In genomic region chr10:92567952-92568600, GRCh38 we compare ENCODE assay signal across 9 cellular contexts. TPM values are rescaled to one million over a fixed set of nuclear protein-coding genes. Genes with fewer than 3 reads are reported as not detected.
DNase-seq lines count a peak whose midpoint lies in the region; ATAC-seq and TF ChIP-seq lines count a peak whose summit lies in the region.
"Had no signal": no experiment of that assay in that cellular context is flagged by ENCODE, and none has a peak within 500 bp of the region (broad histone marks: within the 10 kb centered on the region; RNA-seq: fewer than 3 reads in every experiment).

No MANE protein-coding gene starts in this region.

- no peaks in the 10 kb centered on the region; the same call in 1 of the 2 replicates for H4K20me1 ChIP-seq in OCI-LY7 (ENCODE audit: insufficient read depth, low read length)

- intact Hi-C loops in OCI-LY7 (cut with micrococcal nuclease; ENCODE audit: unreplicated experiment) = no loop called here

- TF ChIP-seq CTCF in WTC11 (IDR thresholded peaks at IDR 0.05) (no peak), OCI-LY7 (conservative IDR thresholded peaks at IDR 0.05; ENCODE audit: low read length) (no peak)

- H2AK5ac ChIP-seq in mesenchymal stem cell (ENCODE audit: low read length, severe bottlenecking) = no peak overlapping the region

- H3K36me3 Mint-ChIP-seq in WTC11 = peaks cover 17% of the 10 kb centered on the region
- H3K36me3 Mint-ChIP-seq in effector memory CD8-positive, alpha-beta T cell (ENCODE audit: insufficient read depth) = peaks cover 24% of the 10 kb centered on the region

- peaks cover 27% of the 10 kb centered on the region for H3K79me1 ChIP-seq in mesenchymal stem cell (replicated peaks; ENCODE audit: low read length, poor library complexity, severe bottlenecking)

- H3K14ac ChIP-seq in mesenchymal stem cell (ENCODE audit: low read length in 2 of 2) = no peak overlapping the region

- H3K79me2 ChIP-seq in OCI-LY7 (ENCODE audit: insufficient read depth, low read depth, low read length) = peaks cover 25% of the 10 kb centered on the region; the same call in 1 of the 2 replicates

- peaks cover 7% of the 10 kb centered on the region for H3K4me1 ChIP-seq in mesenchymal stem cell (ENCODE audit: control insufficient read depth, insufficient read depth, low read depth, low read length)
- peaks cover 19% of the 10 kb centered on the region for H3K4me1 ChIP-seq in OCI-LY7 (ENCODE audit: insufficient read depth, low read length, poor library complexity, severe bottlenecking)

- BruUV-seq in OCI-LY7 (replicated peaks; lab: Mats Ljungman, UMichigan) = no TSS peak

- no peak overlapping the region for H4K8ac ChIP-seq in mesenchymal stem cell (ENCODE audit: low read length)

- ATAC-seq in GM18867 (IDR thresholded peaks at IDR 0.05; ENCODE audit: unreplicated experiment) (peak; percentile 59), HG02678 (IDR thresholded peaks at IDR 0.05; ENCODE audit: unreplicated experiment) (peak; percentile 70), WTC11 (peak; percentile 47; the same call in 1 of the 2 replicates), HG03097 (IDR thresholded peaks at IDR 0.05; ENCODE audit: low FRiP score, unreplicated experiment) (no peak)
- no peak for ATAC-seq in effector memory CD8-positive, alpha-beta T cell (replicated peaks)

- DNase-seq in WTC11 (ENCODE audit: low spot score) (no peak), mesenchymal stem cell (peak; percentile 33), OCI-LY7 (ENCODE audit: low spot score) (no peak)
- DNase-seq in activated CD4-positive, alpha-beta T cell treated with anti-CD3 and anti-CD28 coated beads for 1 hour = no peak
- no peak for DNase-seq in effector memory CD8-positive, alpha-beta T cell
- DNase-seq: NCI-H524 had no signal

- POLR2A ChIA-PET in WTC11 (lab: Charles Lee) (no interaction called here), OCI-LY7 (lab: Charles Lee) (interaction anchor here (1.4 kb wide), 1 partner anchor 23 kb away, joined by 7 read pairs; no protein-coding TSS in a partner anchor)

- CTCF ChIA-PET in WTC11 (lab: Charles Lee) (interaction anchor here (1.5 kb wide), 1 partner anchor 51 kb away, joined by 4 read pairs; no protein-coding TSS in a partner anchor), OCI-LY7 (lab: Charles Lee; ENCODE audit: unreplicated experiment) (no interaction called here)

- peaks cover 0 to 10% of the 10 kb centered on the region in 2 experiments for H3K36me3 ChIP-seq in mesenchymal stem cell (ENCODE audit: control insufficient read depth in 1 of 2, insufficient read depth in 2 of 2, low read depth in 1 of 2, low read length in 2 of 2)
- peaks cover 21% of the 10 kb centered on the region for H3K36me3 ChIP-seq in OCI-LY7 (ENCODE audit: insufficient read depth, low read length)

- H3K23ac ChIP-seq in mesenchymal stem cell (ENCODE audit: low read length in 2 of 2) = no peak overlapping the region

- peak overlapping the region; percentile 57; the same call in 1 of the 2 replicates for H3K27ac Mint-ChIP-seq in WTC11
- H3K27ac Mint-ChIP-seq in effector memory CD8-positive, alpha-beta T cell = peak overlapping the region in 1 of 2 donors; percentile 2

- H2BK12ac ChIP-seq in mesenchymal stem cell (ENCODE audit: low read length in 2 of 2) = no peak overlapping the region

- no peak overlapping the region for H3K4ac ChIP-seq in mesenchymal stem cell (ENCODE audit: low read depth in 1 of 2, low read length in 2 of 2)

- H3K4me1 Mint-ChIP-seq in WTC11 = peaks cover 26% of the 10 kb centered on the region
- peaks cover 30 to 43% of the 10 kb centered on the region in 2 donors for H3K4me1 Mint-ChIP-seq in effector memory CD8-positive, alpha-beta T cell (ENCODE audit: low read depth in 2 of 2)

- H2BK120ac ChIP-seq in mesenchymal stem cell (ENCODE audit: low read depth, low read length) = no peak overlapping the region

- no peak overlapping the region for H3K18ac ChIP-seq in mesenchymal stem cell (ENCODE audit: low read depth in 1 of 2, low read length in 2 of 2)

- H3K9me3 ChIP-seq in mesenchymal stem cell (ENCODE audit: control insufficient read depth, low read length) (no peaks in the 10 kb centered on the region), OCI-LY7 (ENCODE audit: low read length) (no peaks in the 10 kb centered on the region)

- no peaks in the 10 kb centered on the region for H3K27me3 ChIP-seq in mesenchymal stem cell (ENCODE audit: control insufficient read depth in 1 of 2, insufficient read depth in 1 of 2, low read length in 2 of 2)

- no peak overlapping the region for H4K91ac ChIP-seq in mesenchymal stem cell (ENCODE audit: low read length)

- no peak overlapping the region for H3K4me3 Mint-ChIP-seq in WTC11
- H3K4me3 Mint-ChIP-seq in effector memory CD8-positive, alpha-beta T cell = no peak overlapping the region

- H3K9ac ChIP-seq in mesenchymal stem cell (ENCODE audit: low read length) = no peak overlapping the region

- H3K4me2 ChIP-seq in mesenchymal stem cell (ENCODE audit: low read length, poor library complexity, severe bottlenecking) (no peak overlapping the region), OCI-LY7 (ENCODE audit: low read length) (no peak overlapping the region)

- 93% methylated on average over 4 of the region's 4 CpGs for WGBS in mesenchymal stem cell

- H3K9me2 ChIP-seq in OCI-LY7 (ENCODE audit: insufficient read depth, low read length) = no peaks in the 10 kb centered on the region

- H2AFZ ChIP-seq in mesenchymal stem cell (ENCODE audit: low read depth, low read length) = no peak overlapping the region
- no peak overlapping the region for H2AFZ ChIP-seq in OCI-LY7 (ENCODE audit: low read length)

- H3K9me3 Mint-ChIP-seq in WTC11 = peaks cover 3% of the 10 kb centered on the region; the same call in 1 of the 2 replicates
- no peaks in the 10 kb centered on the region for H3K9me3 Mint-ChIP-seq in effector memory CD8-positive, alpha-beta T cell

- H3K27ac ChIP-seq in mesenchymal stem cell (ENCODE audit: low read length, poor library complexity, severe bottlenecking) (no peak overlapping the region), OCI-LY7 (ENCODE audit: low read depth, low read length, poor library complexity, severe bottlenecking) (no peak overlapping the region)

- H3K27me3 Mint-ChIP-seq in WTC11 (ENCODE audit: low read depth) = no peaks in the 10 kb centered on the region
- H3K27me3 Mint-ChIP-seq in effector memory CD8-positive, alpha-beta T cell = no peaks in the 10 kb centered on the region

- no peak overlapping the region for H2BK5ac ChIP-seq in mesenchymal stem cell (ENCODE audit: low read depth, low read length, poor library complexity, severe bottlenecking)

- no peak overlapping the region for H2BK15ac ChIP-seq in mesenchymal stem cell (ENCODE audit: low read depth, poor library complexity, severe bottlenecking)

- H3K4me3 ChIP-seq in mesenchymal stem cell (ENCODE audit: insufficient read depth in 1 of 2, low read depth in 1 of 2, low read length in 2 of 2) (no peak overlapping the region), OCI-LY7 (ENCODE audit: low read depth, low read length, poor library complexity, severe bottlenecking) (no peak overlapping the region)

TF ChIP-seq in WTC11, 78 proteins besides CTCF, POLR2A, EP300 and RAD21 (continues in another document):
- TF ChIP-seq ZMAT4 (CRISPR knock-in tag; IDR thresholded peaks at IDR 0.05) (no peak), SMAD3 (CRISPR knock-in tag; IDR thresholded peaks at IDR 0.05; ENCODE audit: borderline replicate concordance) (no peak), ATF2 (CRISPR knock-in tag; IDR thresholded peaks at IDR 0.05; ENCODE audit: borderline replicate concordance, low read depth) (no peak), CBFB (CRISPR knock-in tag; IDR thresholded peaks at IDR 0.05; ENCODE audit: low read depth) (no peak), KAT7 (CRISPR knock-in tag; IDR thresholded peaks at IDR 0.05; ENCODE audit: borderline replicate concordance) (no peak), ZNF671 (CRISPR knock-in tag; IDR thresholded peaks at IDR 0.05) (no peak), ZNF138 (CRISPR knock-in tag; conservative IDR thresholded peaks at IDR 0.05) (no peak), GTF2I (CRISPR knock-in tag; conservative IDR thresholded peaks at IDR 0.05) (no peak)

RNA-seq across cellular contexts. Expression of gene IDE, which starts 5.8 kb away (rescaled TPM):
- total RNA-seq in WTC11 (2021) (44.0 to 50.5 TPM (median 45.2 TPM) in 3 replicates), OCI-LY7 (2022) (38.7 and 42.4 TPM in 2 replicates)
- polyA plus RNA-seq in mesenchymal stem cell (2013, experiment 1 of 2) = 18.5 TPM
- 18.4 TPM for polyA plus RNA-seq in mesenchymal stem cell (2013, experiment 2 of 2)
- 14.2 and 14.3 TPM in 2 replicates for total RNA-seq in OCI-LY7 (2014; rRNA removed; shearing (Covaris generic))

RNA-seq across cellular contexts. Expression of gene KIF11, which starts 24.9 kb away (rescaled TPM):
- 46.0 to 55.7 TPM (median 47.5 TPM) in 3 replicates for total RNA-seq in WTC11 (2021)
- polyA plus RNA-seq in mesenchymal stem cell (2013, experiment 1 of 2) = 4.4 TPM
- 4.7 TPM for polyA plus RNA-seq in mesenchymal stem cell (2013, experiment 2 of 2)
- total RNA-seq in OCI-LY7 (2014; rRNA removed; shearing (Covaris generic)) = 71.8 and 72.7 TPM in 2 replicates
- 103 and 113 TPM in 2 replicates for total RNA-seq in OCI-LY7 (2022)

Comparison
In these comparisons a context has a peak if more than half of its experiments do, and no peak if none do; other contexts are left out.
1. ATAC-seq: peak in GM18867 (single experiment), HG02678 (single experiment) and WTC11 (single experiment); none in HG03097 (single experiment) and effector memory CD8-positive, alpha-beta T cell (single experiment).